In the genomic region with DNA sequence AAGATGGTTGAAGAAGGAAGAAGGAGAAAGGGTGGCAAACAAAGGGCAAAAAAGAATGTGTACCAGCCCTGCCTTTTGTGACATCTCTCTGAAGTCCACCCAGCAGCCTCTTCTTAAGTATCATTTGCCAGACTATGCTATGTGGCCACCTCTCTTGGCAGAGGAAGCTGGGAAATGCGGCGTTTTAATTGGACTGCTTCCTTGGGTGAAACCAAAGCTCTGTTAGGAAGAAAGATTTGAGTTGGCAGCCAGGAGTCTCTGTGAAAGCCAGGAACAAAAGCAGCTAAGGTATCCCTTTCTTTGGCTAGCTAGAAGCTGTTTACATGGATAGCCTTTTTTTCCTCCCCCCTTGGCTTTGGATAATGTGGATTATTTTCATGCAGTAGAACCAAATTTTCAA, we compare ENCODE assay signal across 26 cellular contexts.
"Had no signal": no experiment of that assay in that cellular context is flagged by ENCODE, and none has a peak within 500 bp of the region (broad histone marks: within the 10 kb centered on the region; RNA-seq: fewer than 3 reads in every experiment).

No MANE protein-coding gene starts in this region.

- DNase-seq: activated CD4-positive, alpha-beta memory T cell treated with anti-CD3 and anti-CD28 coated beads, Interleukin-2, amount 10 ng/mL, durations not matched to agents 7 days and 5 days; activated CD4-positive, alpha-beta T cell treated with anti-CD3 and anti-CD28 coated beads for 36 hours; activated CD4-positive, alpha-beta T cell treated with anti-CD3 and anti-CD28 coated beads, Interleukin-2, amount 10 ng/mL, durations not matched to agents 7 days and 5 days; activated CD4-positive, alpha-beta T cell treated with anti-CD3 and anti-CD28 coated beads, Interleukin-2, amount 50 U/mL, for 4 hours; activated CD4-positive, CD25-positive, alpha-beta regulatory T cell; activated CD4-positive, CD25-positive, alpha-beta regulatory T cell treated with anti-CD3 and anti-CD28 coated beads, Interleukin-2, amount 50 U/mL, for 72 hours; activated CD8-positive, alpha-beta memory T cell treated with anti-CD3 and anti-CD28 coated beads, Interleukin-2, amount 50 U/mL, for 48 hours; activated gamma-delta T cell; activated naive CD4-positive, alpha-beta T cell; activated naive CD4-positive, alpha-beta T cell treated with anti-CD3 and anti-CD28 coated beads, Interleukin-2, amount 10 ng/mL, durations not matched to agents 7 days and 5 days; activated naive CD8-positive, alpha-beta T cell treated with anti-CD3 and anti-CD28 coated beads, Interleukin-2, amount 10 ng/mL, durations not matched to agents 7 days and 5 days; activated T-cell treated with anti-CD3 and anti-CD28 coated beads for 4 hours; activated T-cell treated with anti-CD3 and anti-CD28 coated beads, Interleukin-2, amount 50 U/mL, for 24 hours; activated T-cell treated with anti-CD3 and anti-CD28 coated beads, Interleukin-2, amount 50 U/mL, for 72 hours; brain microvascular endothelial cell; colonic mucosa; effector CD8-positive, alpha-beta T cell; esophagus squamous epithelium; foreskin melanocyte; heart right ventricle; T-helper 1 cell; T-helper 17 cell; T1000 had no signal

- H3K4me1 ChIP-seq: ascending aorta, colonic mucosa, esophagus squamous epithelium, heart right ventricle had no signal

- H3K27me3 ChIP-seq: ascending aorta, brain microvascular endothelial cell, colonic mucosa, esophagus squamous epithelium, gastroesophageal sphincter had no signal

- H3K4me3 ChIP-seq: ascending aorta, colonic mucosa, esophagus squamous epithelium, gastroesophageal sphincter, heart right ventricle had no signal

- H3K27ac ChIP-seq: ascending aorta, brain microvascular endothelial cell, colonic mucosa, epithelial cell of prostate, esophagus squamous epithelium, gastroesophageal sphincter, heart right ventricle had no signal

- H3K36me3 ChIP-seq: ascending aorta, brain microvascular endothelial cell, colonic mucosa, esophagus squamous epithelium, gastroesophageal sphincter, heart right ventricle had no signal
